Comparison of ENCODE assay signal across 36 cellular contexts in the genomic region with DNA sequence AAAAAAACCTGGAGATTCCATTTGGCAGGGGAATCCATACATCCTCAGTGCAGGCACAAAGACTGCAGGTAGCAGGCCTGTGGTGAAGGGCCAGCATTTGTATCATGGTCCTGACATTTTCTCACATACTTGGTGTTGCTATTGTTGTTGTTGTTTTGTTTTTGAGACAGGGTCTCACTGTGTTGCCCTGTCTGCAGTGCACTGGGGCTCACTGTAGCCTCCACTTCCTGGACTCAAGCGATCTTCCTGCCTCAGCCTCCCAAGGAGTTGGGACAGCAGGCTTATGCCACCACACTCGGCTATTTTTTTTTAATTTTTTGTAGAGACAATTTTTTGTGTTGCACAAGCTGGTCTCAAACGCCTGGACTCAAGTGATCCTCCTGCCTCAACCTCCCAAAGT.
"Had no signal": no experiment of that assay in that cellular context is flagged by ENCODE, and none has a peak within 500 bp of the region (broad histone marks: within the 10 kb centered on the region; RNA-seq: fewer than 3 reads in every experiment).

No MANE protein-coding gene starts in this region.

- DNase-seq: activated B cell treated with CpG ODN at 0.5 μM for 24 hours; activated CD4-positive, alpha-beta memory T cell treated with anti-CD3 and anti-CD28 coated beads for 36 hours; activated CD4-positive, alpha-beta T cell treated with anti-CD3 and anti-CD28 coated beads for 4 hours; activated CD4-positive, alpha-beta T cell treated with anti-CD3 and anti-CD28 coated beads, Interleukin-2, amount 10 ng/mL, durations not matched to agents 24 days and 14 days; activated CD4-positive, alpha-beta T cell treated with anti-CD3 and anti-CD28 coated beads, Interleukin-2, amount 50 U/mL, for 1 hour; activated CD4-positive, alpha-beta T cell treated with anti-CD3 and anti-CD28 coated beads, Interleukin-2, amount 50 U/mL, for 4 hours; activated CD4-positive, CD25-positive, alpha-beta regulatory T cell treated with anti-CD3 and anti-CD28 coated beads, Interleukin-2, amount 50 U/mL, for 72 hours; activated CD8-positive, alpha-beta memory T cell treated with anti-CD3 and anti-CD28 coated beads, Interleukin-2, amount 50 U/mL, for 4 hours; activated CD8-positive, alpha-beta T cell treated with anti-CD3 and anti-CD28 coated beads for 36 hours; activated effector memory CD4-positive, alpha-beta T cell treated with anti-CD3 and anti-CD28 coated beads, Interleukin-2, amount 50 U/mL, for 16 hours; activated gamma-delta T cell treated with Interleukin-2 at 50 U/mL for 16 hours; activated naive CD4-positive, alpha-beta T cell; activated naive CD4-positive, alpha-beta T cell treated with anti-CD3 and anti-CD28 coated beads, Interleukin-2, amount 10 ng/mL, durations not matched to agents 7 days and 5 days; activated naive CD8-positive, alpha-beta T cell treated with anti-CD3 and anti-CD28 coated beads, Interleukin-2, amount 10 ng/mL, durations not matched to agents 7 days and 5 days; activated naive CD8-positive, alpha-beta T cell treated with anti-CD3 and anti-CD28 coated beads, Interleukin-2, amount 50 U/mL, for 24 hours; activated T-cell treated with anti-CD3 and anti-CD28 coated beads for 4 hours; activated T-cell treated with anti-CD3 and anti-CD28 coated beads, Interleukin-2, amount 50 U/mL, for 1 hour; activated T-cell treated with anti-CD3 and anti-CD28 coated beads, Interleukin-2, amount 50 U/mL, for 4 hours; activated T-cell treated with anti-CD3 and anti-CD28 coated beads, Interleukin-2, amount 50 U/mL, for 72 hours; amygdala; anterior cingulate cortex; caudate nucleus; cerebellar nuclear complex; colonic mucosa; T-helper 2 cell; T-helper 9 cell; WERI-Rb-1 had no signal

- ATAC-seq: activated CD8-positive, alpha-beta T cell treated with anti-CD3 and anti-CD28 coated beads for 36 hours; activated naive CD8-positive, alpha-beta T cell treated with anti-CD3 and anti-CD28 coated beads, Interleukin-2, amount 50 U/mL, for 24 hours; activated T-cell treated with anti-CD3 and anti-CD28 coated beads, Interleukin-2, amount 50 U/mL, for 4 hours; activated T-cell treated with anti-CD3 and anti-CD28 coated beads, Interleukin-2, amount 50 U/mL, for 72 hours; activated T-helper 17 cell treated with anti-CD3 and anti-CD28 coated beads, Interleukin-2, amount 50 U/mL, for 72 hours had no signal

- H3K27ac ChIP-seq: ascending aorta, cardiac muscle cell, colonic mucosa, WERI-Rb-1 had no signal

- H3K4me1 Mint-ChIP-seq: activated B cell treated with CpG ODN at 0.5 μM for 24 hours; activated CD4-positive, alpha-beta T cell treated with anti-CD3 and anti-CD28 coated beads, Interleukin-2, amount 10 ng/mL, durations not matched to agents 24 days and 14 days; activated naive CD4-positive, alpha-beta T cell treated with anti-CD3 and anti-CD28 coated beads, Interleukin-2, amount 10 ng/mL, durations not matched to agents 7 days and 5 days; activated naive CD4-positive, alpha-beta T cell treated with anti-CD3 and anti-CD28 coated beads, Interleukin-2, amount 50 U/mL, for 24 hours; activated naive CD8-positive, alpha-beta T cell treated with anti-CD3 and anti-CD28 coated beads, Interleukin-2, amount 10 ng/mL, durations not matched to agents 7 days and 5 days; activated naive CD8-positive, alpha-beta T cell treated with anti-CD3 and anti-CD28 coated beads, Interleukin-2, amount 50 U/mL, for 24 hours; activated T-helper 17 cell treated with anti-CD3 and anti-CD28 coated beads, Interleukin-2, amount 50 U/mL, for 72 hours had no signal

- H3K9me3 Mint-ChIP-seq: activated B cell treated with CpG ODN at 0.5 μM for 24 hours; activated CD4-positive, alpha-beta memory T cell treated with anti-CD3 and anti-CD28 coated beads for 36 hours; activated CD4-positive, alpha-beta T cell treated with anti-CD3 and anti-CD28 coated beads, Interleukin-2, amount 10 ng/mL, durations not matched to agents 24 days and 14 days; activated CD8-positive, alpha-beta T cell treated with anti-CD3 and anti-CD28 coated beads for 36 hours; activated naive CD4-positive, alpha-beta T cell treated with anti-CD3 and anti-CD28 coated beads, Interleukin-2, amount 10 ng/mL, durations not matched to agents 7 days and 5 days; activated naive CD4-positive, alpha-beta T cell treated with anti-CD3 and anti-CD28 coated beads, Interleukin-2, amount 50 U/mL, for 24 hours; activated naive CD8-positive, alpha-beta T cell treated with anti-CD3 and anti-CD28 coated beads, Interleukin-2, amount 10 ng/mL, durations not matched to agents 7 days and 5 days; activated naive CD8-positive, alpha-beta T cell treated with anti-CD3 and anti-CD28 coated beads, Interleukin-2, amount 50 U/mL, for 24 hours; activated T-cell treated with anti-CD3 and anti-CD28 coated beads, Interleukin-2, amount 50 U/mL, for 4 hours; activated T-cell treated with anti-CD3 and anti-CD28 coated beads, Interleukin-2, amount 50 U/mL, for 72 hours; activated T-helper 1 cell treated with anti-CD3 and anti-CD28 coated beads, Interleukin-12 subunit alpha, Interleukin-12 subunit beta, Interleukin-2, Interleukin-4 antibody, amounts not matched to agents 30 ng/mL and 10 ng/mL and 1 ng/mL, durations not matched to agents 14 hours and 24 hours and 36 hours; activated T-helper 17 cell treated with anti-CD3 and anti-CD28 coated beads, Interleukin-2, amount 50 U/mL, for 72 hours; central memory CD8-positive, alpha-beta T cell; T-helper 2 cell treated with Interferon-gamma antibody and Interleukin-4, amounts not matched to agents 5 μg/mL and 100 μg/mL, for 36 hours had no signal

- H3K4me3 Mint-ChIP-seq: activated B cell treated with CpG ODN at 0.5 μM for 24 hours; activated CD4-positive, alpha-beta memory T cell treated with anti-CD3 and anti-CD28 coated beads for 36 hours; activated CD4-positive, alpha-beta T cell treated with anti-CD3 and anti-CD28 coated beads, Interleukin-2, amount 10 ng/mL, durations not matched to agents 24 days and 14 days; activated CD8-positive, alpha-beta T cell treated with anti-CD3 and anti-CD28 coated beads for 36 hours; activated naive CD4-positive, alpha-beta T cell treated with anti-CD3 and anti-CD28 coated beads, Interleukin-2, amount 10 ng/mL, durations not matched to agents 7 days and 5 days; activated naive CD4-positive, alpha-beta T cell treated with anti-CD3 and anti-CD28 coated beads, Interleukin-2, amount 50 U/mL, for 24 hours; activated naive CD8-positive, alpha-beta T cell; activated naive CD8-positive, alpha-beta T cell treated with anti-CD3 and anti-CD28 coated beads, Interleukin-2, amount 10 ng/mL, durations not matched to agents 7 days and 5 days; activated naive CD8-positive, alpha-beta T cell treated with anti-CD3 and anti-CD28 coated beads, Interleukin-2, amount 50 U/mL, for 24 hours; activated T-cell treated with anti-CD3 and anti-CD28 coated beads, Interleukin-2, amount 50 U/mL, for 4 hours; activated T-cell treated with anti-CD3 and anti-CD28 coated beads, Interleukin-2, amount 50 U/mL, for 72 hours; activated T-helper 1 cell treated with anti-CD3 and anti-CD28 coated beads, Interleukin-12 subunit alpha, Interleukin-12 subunit beta, Interleukin-2, Interleukin-4 antibody, amounts not matched to agents 30 ng/mL and 10 ng/mL and 1 ng/mL, durations not matched to agents 14 hours and 24 hours and 36 hours; activated T-helper 17 cell treated with anti-CD3 and anti-CD28 coated beads, Interleukin-2, amount 50 U/mL, for 72 hours; brain; central memory CD8-positive, alpha-beta T cell; T-helper 2 cell treated with Interferon-gamma antibody and Interleukin-4, amounts not matched to agents 5 μg/mL and 100 μg/mL, for 36 hours had no signal

- H3K27me3 Mint-ChIP-seq: activated CD4-positive, alpha-beta memory T cell treated with anti-CD3 and anti-CD28 coated beads for 36 hours; activated CD4-positive, alpha-beta T cell treated with anti-CD3 and anti-CD28 coated beads, Interleukin-2, amount 10 ng/mL, durations not matched to agents 24 days and 14 days; activated naive CD4-positive, alpha-beta T cell treated with anti-CD3 and anti-CD28 coated beads, Interleukin-2, amount 10 ng/mL, durations not matched to agents 7 days and 5 days; activated naive CD4-positive, alpha-beta T cell treated with anti-CD3 and anti-CD28 coated beads, Interleukin-2, amount 50 U/mL, for 24 hours; activated naive CD8-positive, alpha-beta T cell treated with anti-CD3 and anti-CD28 coated beads, Interleukin-2, amount 10 ng/mL, durations not matched to agents 7 days and 5 days; activated naive CD8-positive, alpha-beta T cell treated with anti-CD3 and anti-CD28 coated beads, Interleukin-2, amount 50 U/mL, for 24 hours; activated T-helper 17 cell treated with anti-CD3 and anti-CD28 coated beads, Interleukin-2, amount 50 U/mL, for 72 hours; central memory CD8-positive, alpha-beta T cell had no signal

- H3K27ac Mint-ChIP-seq: activated B cell treated with CpG ODN at 0.5 μM for 24 hours; activated CD4-positive, alpha-beta memory T cell treated with anti-CD3 and anti-CD28 coated beads for 36 hours; activated CD4-positive, alpha-beta T cell treated with anti-CD3 and anti-CD28 coated beads, Interleukin-2, amount 10 ng/mL, durations not matched to agents 24 days and 14 days; activated CD8-positive, alpha-beta T cell treated with anti-CD3 and anti-CD28 coated beads for 36 hours; activated naive CD4-positive, alpha-beta T cell treated with anti-CD3 and anti-CD28 coated beads, Interleukin-2, amount 10 ng/mL, durations not matched to agents 7 days and 5 days; activated naive CD4-positive, alpha-beta T cell treated with anti-CD3 and anti-CD28 coated beads, Interleukin-2, amount 50 U/mL, for 24 hours; activated naive CD8-positive, alpha-beta T cell; activated naive CD8-positive, alpha-beta T cell treated with anti-CD3 and anti-CD28 coated beads, Interleukin-2, amount 10 ng/mL, durations not matched to agents 7 days and 5 days; activated naive CD8-positive, alpha-beta T cell treated with anti-CD3 and anti-CD28 coated beads, Interleukin-2, amount 50 U/mL, for 24 hours; activated T-cell treated with anti-CD3 and anti-CD28 coated beads, Interleukin-2, amount 50 U/mL, for 72 hours; activated T-helper 1 cell treated with anti-CD3 and anti-CD28 coated beads, Interleukin-12 subunit alpha, Interleukin-12 subunit beta, Interleukin-2, Interleukin-4 antibody, amounts not matched to agents 30 ng/mL and 10 ng/mL and 1 ng/mL, durations not matched to agents 14 hours and 24 hours and 36 hours; activated T-helper 17 cell treated with anti-CD3 and anti-CD28 coated beads, Interleukin-2, amount 50 U/mL, for 72 hours; T-helper 2 cell treated with Interferon-gamma antibody and Interleukin-4, amounts not matched to agents 5 μg/mL and 100 μg/mL, for 36 hours had no signal

- H3K36me3 Mint-ChIP-seq: activated CD4-positive, alpha-beta memory T cell treated with anti-CD3 and anti-CD28 coated beads for 36 hours; activated naive CD4-positive, alpha-beta T cell treated with anti-CD3 and anti-CD28 coated beads, Interleukin-2, amount 10 ng/mL, durations not matched to agents 7 days and 5 days; activated naive CD4-positive, alpha-beta T cell treated with anti-CD3 and anti-CD28 coated beads, Interleukin-2, amount 50 U/mL, for 24 hours; activated naive CD8-positive, alpha-beta T cell; activated naive CD8-positive, alpha-beta T cell treated with anti-CD3 and anti-CD28 coated beads, Interleukin-2, amount 10 ng/mL, durations not matched to agents 7 days and 5 days; brain had no signal

- H3K9me3 ChIP-seq: ascending aorta, colonic mucosa had no signal
